Comparison of ENCODE assay signal across 1 cellular context in the genomic region with DNA sequence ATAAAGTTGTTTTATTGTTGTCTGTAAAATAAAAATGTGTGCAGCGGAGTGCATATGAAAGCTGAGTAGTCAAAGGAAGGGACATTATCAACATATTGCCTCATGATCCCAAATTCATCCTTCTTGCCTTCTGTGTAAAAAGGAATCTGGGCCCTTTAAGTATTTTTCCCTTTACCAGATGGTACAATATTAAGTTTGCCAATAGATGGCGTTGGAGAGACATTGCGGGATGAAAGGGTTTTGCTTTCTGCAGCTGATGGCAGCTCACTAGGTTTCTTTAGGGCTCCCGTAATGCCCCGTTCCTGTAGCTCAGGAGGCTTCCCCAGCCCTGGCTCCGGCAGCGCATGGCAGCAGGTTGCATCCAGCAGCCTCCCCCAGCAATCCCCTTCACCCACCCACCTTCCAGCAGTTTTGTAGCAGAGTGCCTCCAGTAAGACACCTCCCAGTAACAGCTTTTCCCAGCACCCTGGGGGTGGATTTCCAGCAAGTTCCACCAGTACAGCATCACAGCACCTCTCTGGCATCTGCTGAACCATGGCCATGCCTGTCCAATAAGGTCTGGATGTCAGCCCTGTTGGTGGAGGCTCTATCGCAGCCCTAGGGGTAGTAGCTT.
TF ChIP-seq lines count a peak whose summit lies in the region.

No MANE protein-coding gene starts in this region.

TF ChIP-seq in endothelial cell of umbilical vein, 7 proteins besides CTCF, POLR2A, EP300 and RAD21:
- TF ChIP-seq POLR2AphosphoS5 (IDR thresholded peaks at IDR 0.05; ENCODE audit: insufficient read depth, low read depth, low read length) (no peak), EZH2 (IDR thresholded peaks at IDR 0.05; ENCODE audit: borderline replicate concordance, low read depth, low read length, severe bottlenecking) (no peak), GATA2 (IDR thresholded peaks at IDR 0.05; ENCODE audit: insufficient read depth, insufficient read length, low read depth, low read length) (no peak), FOS (IDR thresholded peaks at IDR 0.05; ENCODE audit: borderline replicate concordance, insufficient read depth, low read length) (no peak), MYC (IDR thresholded peaks at IDR 0.05; ENCODE audit: low read depth, low read length) (no peak), JUN (IDR thresholded peaks at IDR 0.05; ENCODE audit: borderline replicate concordance, insufficient read depth, insufficient read length, low read depth) (no peak)
- TF ChIP-seq, protein P1, sequence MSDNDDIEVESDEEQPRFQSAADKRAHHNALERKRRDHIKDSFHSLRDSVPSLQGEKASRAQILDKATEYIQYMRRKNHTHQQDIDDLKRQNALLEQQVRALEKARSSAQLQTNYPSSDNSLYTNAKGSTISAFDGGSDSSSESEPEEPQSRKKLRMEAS (IDR thresholded peaks at IDR 0.05; ENCODE audit: insufficient read depth, insufficient read length): no peak
TF ChIP-seq in endothelial cell of umbilical vein: peak in this region for 0.
